1 cellular context compared by ENCODE assay signal in the genomic region with DNA sequence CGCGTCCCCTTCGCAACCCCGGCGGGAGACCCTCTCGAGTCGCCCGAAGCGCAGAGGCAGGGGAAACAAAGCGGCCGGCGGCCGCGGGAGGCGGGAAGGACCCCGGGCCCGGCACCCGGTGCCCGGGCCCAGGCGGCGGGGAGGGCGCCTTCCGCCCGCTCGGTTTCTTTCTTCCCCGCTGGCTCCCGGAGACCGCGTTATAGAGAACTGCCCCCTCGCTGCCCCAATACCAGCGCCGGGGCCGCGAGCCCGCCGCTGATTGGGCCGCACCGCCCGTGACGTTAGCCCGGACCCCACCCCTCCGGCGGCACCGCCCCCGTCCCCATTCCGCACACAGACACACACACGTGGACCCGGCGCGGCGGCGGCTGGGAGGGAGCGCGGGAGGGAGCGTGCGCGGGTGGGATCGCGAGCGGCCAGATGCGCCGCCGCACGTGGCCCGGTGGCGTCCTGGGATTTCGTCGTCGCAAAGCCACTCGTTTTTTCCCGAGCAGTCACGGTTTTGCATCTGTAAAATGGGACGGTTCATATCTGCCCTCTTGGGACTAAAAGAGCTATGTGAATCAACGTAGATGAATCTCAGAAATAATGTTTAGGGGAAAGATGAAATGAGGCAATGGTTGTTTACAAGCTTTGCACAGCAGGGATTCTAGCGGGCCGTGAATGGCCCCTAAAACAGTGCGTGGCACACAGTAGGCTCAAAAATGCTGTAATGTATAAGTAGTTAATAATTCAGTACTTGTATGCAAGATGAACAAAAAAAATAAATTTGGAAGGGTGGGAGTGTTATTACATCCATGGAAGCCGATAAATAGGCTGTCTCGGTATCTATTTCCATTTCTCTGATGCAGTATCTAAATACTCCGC.
A peak's percentile ranks its signal among the peaks of the same experiment; 100 is the strongest.
TF ChIP-seq lines count a peak whose summit lies in the region.

A gene (minus strand): TSS at position 209 of the 867 bp plus-strand sequence. CDS start 462 bp downstream, outside the sequence.

TF ChIP-seq in HepG2, 621 proteins besides CTCF, POLR2A, EP300 and RAD21 (continued from another document and continues in another):
- TF ChIP-seq, protein P1, sequence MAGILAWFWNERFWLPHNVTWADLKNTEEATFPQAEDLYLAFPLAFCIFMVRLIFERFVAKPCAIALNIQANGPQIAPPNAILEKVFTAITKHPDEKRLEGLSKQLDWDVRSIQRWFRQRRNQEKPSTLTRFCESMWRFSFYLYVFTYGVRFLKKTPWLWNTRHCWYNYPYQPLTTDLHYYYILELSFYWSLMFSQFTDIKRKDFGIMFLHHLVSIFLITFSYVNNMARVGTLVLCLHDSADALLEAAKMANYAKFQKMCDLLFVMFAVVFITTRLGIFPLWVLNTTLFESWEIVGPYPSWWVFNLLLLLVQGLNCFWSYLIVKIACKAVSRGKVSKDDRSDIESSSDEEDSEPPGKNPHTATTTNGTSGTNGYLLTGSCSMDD (CRISPR knock-in tag; IDR thresholded peaks at IDR 0.05): peak; percentile 93
- TF ChIP-seq ZNF431 (CRISPR knock-in tag; IDR thresholded peaks at IDR 0.05; ENCODE audit: borderline replicate concordance, low read depth): no peak
- TF ChIP-seq REXO4 (CRISPR knock-in tag; IDR thresholded peaks at IDR 0.05; ENCODE audit: borderline replicate concordance): peak; percentile 71; the same call in 1 of the 2 replicates
- peak; percentile 63; the same call in 1 of the 2 replicates for TF ChIP-seq ZNF546 (CRISPR knock-in tag; conservative IDR thresholded peaks at IDR 0.05)
- peak; percentile 93; the same call in 1 of the 2 replicates for TF ChIP-seq EEA1 (CRISPR knock-in tag; IDR thresholded peaks at IDR 0.05; ENCODE audit: borderline replicate concordance)
- no peak for TF ChIP-seq HDAC6 (IDR thresholded peaks at IDR 0.05; ENCODE audit: low read depth, low read length)
- TF ChIP-seq, protein P2, sequence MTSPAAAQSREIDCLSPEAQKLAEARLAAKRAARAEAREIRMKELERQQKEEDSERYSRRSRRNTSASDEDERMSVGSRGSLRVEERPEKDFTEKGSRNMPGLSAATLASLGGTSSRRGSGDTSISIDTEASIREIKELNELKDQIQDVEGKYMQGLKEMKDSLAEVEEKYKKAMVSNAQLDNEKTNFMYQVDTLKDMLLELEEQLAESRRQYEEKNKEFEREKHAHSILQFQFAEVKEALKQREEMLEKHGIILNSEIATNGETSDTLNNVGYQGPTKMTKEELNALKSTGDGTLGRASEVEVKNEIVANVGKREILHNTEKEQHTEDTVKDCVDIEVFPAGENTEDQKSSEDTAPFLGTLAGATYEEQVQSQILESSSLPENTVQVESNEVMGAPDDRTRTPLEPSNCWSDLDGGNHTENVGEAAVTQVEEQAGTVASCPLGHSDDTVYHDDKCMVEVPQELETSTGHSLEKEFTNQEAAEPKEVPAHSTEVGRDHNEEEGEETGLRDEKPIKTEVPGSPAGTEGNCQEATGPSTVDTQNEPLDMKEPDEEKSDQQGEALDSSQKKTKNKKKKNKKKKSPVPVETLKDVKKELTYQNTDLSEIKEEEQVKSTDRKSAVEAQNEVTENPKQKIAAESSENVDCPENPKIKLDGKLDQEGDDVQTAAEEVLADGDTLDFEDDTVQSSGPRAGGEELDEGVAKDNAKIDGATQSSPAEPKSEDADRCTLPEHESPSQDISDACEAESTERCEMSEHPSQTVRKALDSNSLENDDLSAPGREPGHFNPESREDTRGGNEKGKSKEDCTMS (CRISPR knock-in tag; conservative IDR thresholded peaks at IDR 0.05): no peak
- TF ChIP-seq HES4 (CRISPR knock-in tag; IDR thresholded peaks at IDR 0.05; ENCODE audit: borderline replicate concordance): peak; percentile 94; the same call in 1 of the 2 replicates
- TF ChIP-seq, protein P3, sequence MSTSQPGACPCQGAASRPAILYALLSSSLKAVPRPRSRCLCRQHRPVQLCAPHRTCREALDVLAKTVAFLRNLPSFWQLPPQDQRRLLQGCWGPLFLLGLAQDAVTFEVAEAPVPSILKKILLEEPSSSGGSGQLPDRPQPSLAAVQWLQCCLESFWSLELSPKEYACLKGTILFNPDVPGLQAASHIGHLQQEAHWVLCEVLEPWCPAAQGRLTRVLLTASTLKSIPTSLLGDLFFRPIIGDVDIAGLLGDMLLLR (CRISPR knock-in tag; IDR thresholded peaks at IDR 0.05): peak; percentile 99
- peak; percentile 54 for TF ChIP-seq ZNF335 (CRISPR knock-in tag; IDR thresholded peaks at IDR 0.05)
- no peak for TF ChIP-seq RAD51 (IDR thresholded peaks at IDR 0.05; ENCODE audit: borderline replicate concordance)
- TF ChIP-seq, protein P4, sequence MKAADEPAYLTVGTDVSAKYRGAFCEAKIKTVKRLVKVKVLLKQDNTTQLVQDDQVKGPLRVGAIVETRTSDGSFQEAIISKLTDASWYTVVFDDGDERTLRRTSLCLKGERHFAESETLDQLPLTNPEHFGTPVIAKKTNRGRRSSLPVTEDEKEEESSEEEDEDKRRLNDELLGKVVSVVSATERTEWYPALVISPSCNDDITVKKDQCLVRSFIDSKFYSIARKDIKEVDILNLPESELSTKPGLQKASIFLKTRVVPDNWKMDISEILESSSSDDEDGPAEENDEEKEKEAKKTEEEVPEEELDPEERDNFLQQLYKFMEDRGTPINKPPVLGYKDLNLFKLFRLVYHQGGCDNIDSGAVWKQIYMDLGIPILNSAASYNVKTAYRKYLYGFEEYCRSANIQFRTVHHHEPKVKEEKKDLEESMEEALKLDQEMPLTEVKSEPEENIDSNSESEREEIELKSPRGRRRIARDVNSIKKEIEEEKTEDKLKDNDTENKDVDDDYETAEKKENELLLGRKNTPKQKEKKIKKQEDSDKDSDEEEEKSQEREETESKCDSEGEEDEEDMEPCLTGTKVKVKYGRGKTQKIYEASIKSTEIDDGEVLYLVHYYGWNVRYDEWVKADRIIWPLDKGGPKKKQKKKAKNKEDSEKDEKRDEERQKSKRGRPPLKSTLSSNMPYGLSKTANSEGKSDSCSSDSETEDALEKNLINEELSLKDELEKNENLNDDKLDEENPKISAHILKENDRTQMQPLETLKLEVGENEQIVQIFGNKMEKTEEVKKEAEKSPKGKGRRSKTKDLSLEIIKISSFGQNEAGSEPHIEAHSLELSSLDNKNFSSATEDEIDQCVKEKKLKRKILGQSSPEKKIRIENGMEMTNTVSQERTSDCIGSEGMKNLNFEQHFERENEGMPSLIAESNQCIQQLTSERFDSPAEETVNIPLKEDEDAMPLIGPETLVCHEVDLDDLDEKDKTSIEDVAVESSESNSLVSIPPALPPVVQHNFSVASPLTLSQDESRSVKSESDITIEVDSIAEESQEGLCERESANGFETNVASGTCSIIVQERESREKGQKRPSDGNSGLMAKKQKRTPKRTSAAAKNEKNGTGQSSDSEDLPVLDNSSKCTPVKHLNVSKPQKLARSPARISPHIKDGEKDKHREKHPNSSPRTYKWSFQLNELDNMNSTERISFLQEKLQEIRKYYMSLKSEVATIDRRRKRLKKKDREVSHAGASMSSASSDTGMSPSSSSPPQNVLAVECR (CRISPR knock-in tag; IDR thresholded peaks at IDR 0.05; ENCODE audit: borderline replicate concordance): peak; percentile 93
- TF ChIP-seq POLR2AphosphoS5 (IDR thresholded peaks at IDR 0.05; ENCODE audit: low read depth, low read length): peak; percentile 70
- peak; percentile 76 for TF ChIP-seq YY1 (IDR thresholded peaks at IDR 0.05; ENCODE audit: insufficient read depth, insufficient replicate concordance, low read depth, low read length)
- peak; percentile 96; the same call in 1 of the 2 replicates for TF ChIP-seq ZNF83 (CRISPR knock-in tag; IDR thresholded peaks at IDR 0.05; ENCODE audit: borderline replicate concordance)
- no peak for TF ChIP-seq FOXA1 (IDR thresholded peaks at IDR 0.05)
- TF ChIP-seq FOXA1 (CRISPR knock-in tag; IDR thresholded peaks at IDR 0.05): peak; percentile 54; the same call in 1 of the 2 replicates
- TF ChIP-seq TCF7L2 (IDR thresholded peaks at IDR 0.05; ENCODE audit: low read depth, low read length): no peak
- TF ChIP-seq RBM39 (IDR thresholded peaks at IDR 0.05; ENCODE audit: low read depth, low read length, poor library complexity, severe bottlenecking): peak; percentile 55
- no peak for TF ChIP-seq MAFF (IDR thresholded peaks at IDR 0.05; ENCODE audit: low read depth, low read length)
- TF ChIP-seq ZSCAN9 (CRISPR knock-in tag; IDR thresholded peaks at IDR 0.05; ENCODE audit: borderline replicate concordance): peak; percentile 88; the same call in 1 of the 2 replicates
- peak; percentile 90 for TF ChIP-seq RBFOX2 (IDR thresholded peaks at IDR 0.05; ENCODE audit: low read depth, low read length)
- TF ChIP-seq KDM5A (IDR thresholded peaks at IDR 0.05; ENCODE audit: borderline replicate concordance, low read length): peak; percentile 52; the same call in 1 of the 2 replicates
- TF ChIP-seq ZIK1 (CRISPR knock-in tag; IDR thresholded peaks at IDR 0.05; ENCODE audit: borderline replicate concordance, low read depth): peak; percentile 69; the same call in 1 of the 2 replicates
- TF ChIP-seq, protein P5, sequence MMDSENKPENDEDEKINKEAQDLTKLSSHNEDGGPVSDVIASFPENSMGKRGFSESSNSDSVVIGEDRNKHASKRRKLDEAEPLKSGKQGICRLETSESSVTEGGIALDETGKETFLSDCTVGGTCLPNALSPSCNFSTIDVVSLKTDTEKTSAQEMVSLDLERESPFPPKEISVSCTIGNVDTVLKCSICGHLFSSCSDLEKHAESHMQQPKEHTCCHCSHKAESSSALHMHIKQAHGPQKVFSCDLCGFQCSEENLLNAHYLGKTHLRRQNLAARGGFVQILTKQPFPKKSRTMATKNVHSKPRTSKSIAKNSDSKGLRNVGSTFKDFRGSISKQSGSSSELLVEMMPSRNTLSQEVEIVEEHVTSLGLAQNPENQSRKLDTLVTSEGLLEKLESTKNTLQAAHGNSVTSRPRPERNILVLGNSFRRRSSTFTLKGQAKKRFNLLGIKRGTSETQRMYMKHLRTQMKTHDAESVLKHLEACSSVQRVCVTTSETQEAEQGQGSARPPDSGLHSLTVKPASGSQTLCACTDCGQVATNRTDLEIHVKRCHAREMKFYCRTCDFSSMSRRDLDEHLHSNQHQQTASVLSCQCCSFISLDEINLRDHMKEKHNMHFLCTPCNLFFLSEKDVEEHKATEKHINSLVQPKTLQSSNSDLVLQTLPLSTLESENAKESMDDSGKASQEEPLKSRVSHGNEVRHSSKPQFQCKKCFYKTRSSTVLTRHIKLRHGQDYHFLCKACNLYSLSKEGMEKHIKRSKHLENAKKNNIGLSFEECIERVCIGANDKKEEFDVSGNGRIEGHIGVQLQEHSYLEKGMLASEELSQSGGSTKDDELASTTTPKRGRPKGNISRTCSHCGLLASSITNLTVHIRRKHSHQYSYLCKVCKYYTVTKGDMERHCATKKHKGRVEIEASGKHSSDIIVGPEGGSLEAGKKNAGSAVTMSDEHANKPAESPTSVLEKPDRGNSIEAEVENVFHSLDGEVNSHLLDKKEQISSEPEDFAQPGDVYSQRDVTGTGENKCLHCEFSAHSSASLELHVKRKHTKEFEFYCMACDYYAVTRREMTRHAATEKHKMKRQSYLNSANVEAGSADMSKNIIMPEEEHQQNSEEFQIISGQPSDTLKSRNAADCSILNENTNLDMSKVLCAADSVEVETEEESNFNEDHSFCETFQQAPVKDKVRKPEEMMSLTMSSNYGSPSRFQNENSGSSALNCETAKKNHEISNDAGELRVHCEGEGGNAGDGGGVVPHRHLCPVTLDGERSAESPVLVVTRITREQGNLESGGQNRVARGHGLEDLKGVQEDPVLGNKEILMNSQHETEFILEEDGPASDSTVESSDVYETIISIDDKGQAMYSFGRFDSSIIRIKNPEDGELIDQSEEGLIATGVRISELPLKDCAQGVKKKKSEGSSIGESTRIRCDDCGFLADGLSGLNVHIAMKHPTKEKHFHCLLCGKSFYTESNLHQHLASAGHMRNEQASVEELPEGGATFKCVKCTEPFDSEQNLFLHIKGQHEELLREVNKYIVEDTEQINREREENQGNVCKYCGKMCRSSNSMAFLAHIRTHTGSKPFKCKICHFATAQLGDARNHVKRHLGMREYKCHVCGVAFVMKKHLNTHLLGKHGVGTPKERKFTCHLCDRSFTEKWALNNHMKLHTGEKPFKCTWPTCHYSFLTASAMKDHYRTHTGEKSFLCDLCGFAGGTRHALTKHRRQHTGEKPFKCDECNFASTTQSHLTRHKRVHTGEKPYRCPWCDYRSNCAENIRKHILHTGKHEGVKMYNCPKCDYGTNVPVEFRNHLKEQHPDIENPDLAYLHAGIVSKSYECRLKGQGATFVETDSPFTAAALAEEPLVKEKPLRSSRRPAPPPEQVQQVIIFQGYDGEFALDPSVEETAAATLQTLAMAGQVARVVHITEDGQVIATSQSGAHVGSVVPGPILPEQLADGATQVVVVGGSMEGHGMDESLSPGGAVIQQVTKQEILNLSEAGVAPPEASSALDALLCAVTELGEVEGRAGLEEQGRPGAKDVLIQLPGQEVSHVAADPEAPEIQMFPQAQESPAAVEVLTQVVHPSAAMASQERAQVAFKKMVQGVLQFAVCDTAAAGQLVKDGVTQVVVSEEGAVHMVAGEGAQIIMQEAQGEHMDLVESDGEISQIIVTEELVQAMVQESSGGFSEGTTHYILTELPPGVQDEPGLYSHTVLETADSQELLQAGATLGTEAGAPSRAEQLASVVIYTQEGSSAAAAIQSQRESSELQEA (CRISPR knock-in tag; IDR thresholded peaks at IDR 0.05; ENCODE audit: not compliant biosample characterization): no peak
- no peak; the same call in 1 of the 2 replicates for TF ChIP-seq ZFAT (CRISPR knock-in tag; conservative IDR thresholded peaks at IDR 0.05)
- TF ChIP-seq MAF1 (CRISPR knock-in tag; IDR thresholded peaks at IDR 0.05; ENCODE audit: borderline replicate concordance): no peak; the same call in 1 of the 2 replicates
- 0 out of 2 replicates have a peak, but pooled peaks have one; percentile 72 for TF ChIP-seq GTF3A (CRISPR knock-in tag; conservative IDR thresholded peaks at IDR 0.05)
- TF ChIP-seq PHF5A (CRISPR knock-in tag; IDR thresholded peaks at IDR 0.05; ENCODE audit: low read depth, unreplicated experiment): no peak
- TF ChIP-seq TBL1XR1 (IDR thresholded peaks at IDR 0.05; ENCODE audit: borderline replicate concordance, low read length, partially characterized antibody): no peak
- peak; percentile 92 for TF ChIP-seq DNMT1 (CRISPR knock-in tag; IDR thresholded peaks at IDR 0.05)
- TF ChIP-seq MIXL1 (CRISPR knock-in tag; IDR thresholded peaks at IDR 0.05): peak; percentile 87
- TF ChIP-seq, protein P6, sequence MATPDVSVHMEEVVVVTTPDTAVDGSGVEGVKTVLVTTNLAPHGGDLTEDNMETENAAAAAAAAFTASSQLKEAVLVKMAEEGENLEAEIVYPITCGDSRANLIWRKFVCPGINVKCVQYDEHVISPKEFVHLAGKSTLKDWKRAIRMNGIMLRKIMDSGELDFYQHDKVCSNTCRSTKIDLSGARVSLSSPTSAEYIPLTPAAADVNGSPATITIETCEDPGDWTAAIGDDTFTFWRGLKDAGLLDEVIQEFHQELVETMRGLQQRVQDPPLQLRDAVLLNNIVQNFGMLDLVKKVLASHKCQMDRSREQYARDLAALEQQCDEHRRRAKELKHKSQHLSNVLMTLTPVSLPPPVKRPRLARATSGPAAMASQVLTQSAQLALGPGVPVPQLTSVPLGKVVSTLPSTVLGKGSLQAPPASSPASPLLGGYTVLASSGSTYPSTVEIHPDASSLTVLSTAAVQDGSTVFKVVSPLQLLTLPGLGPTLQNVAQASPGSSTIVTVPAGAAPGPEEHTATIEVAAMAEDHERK (CRISPR knock-in tag; IDR thresholded peaks at IDR 0.05; ENCODE audit: low read depth): peak; percentile 74
- TF ChIP-seq ZNF703 (CRISPR knock-in tag; IDR thresholded peaks at IDR 0.05; ENCODE audit: borderline replicate concordance): peak; percentile 56; the same call in 1 of the 2 replicates
- no peak for TF ChIP-seq CAMTA2 (CRISPR knock-in tag; IDR thresholded peaks at IDR 0.05; ENCODE audit: borderline replicate concordance)
- no peak; the same call in 1 of the 2 replicates for TF ChIP-seq NCOA2 (CRISPR knock-in tag; IDR thresholded peaks at IDR 0.05)
- 0 out of 2 replicates have a peak, but pooled peaks have one; percentile 20 for TF ChIP-seq ZBTB8A (CRISPR knock-in tag; IDR thresholded peaks at IDR 0.05; ENCODE audit: borderline replicate concordance, low read depth)
- TF ChIP-seq MTF2 (CRISPR knock-in tag; IDR thresholded peaks at IDR 0.05; ENCODE audit: borderline replicate concordance): peak; percentile 69; the same call in 1 of the 2 replicates
- no peak for TF ChIP-seq ZNF572 (CRISPR knock-in tag; IDR thresholded peaks at IDR 0.05)
- no peak for TF ChIP-seq GTF2F1 (IDR thresholded peaks at IDR 0.05; ENCODE audit: low read length)
